In genomic region chr16:9557713-9558112, GRCh38 we compare ENCODE assay signal across 11 cellular contexts.
"Had no signal": no experiment of that assay in that cellular context is flagged by ENCODE, and none has a peak within 500 bp of the region (broad histone marks: within the 10 kb centered on the region; RNA-seq: fewer than 3 reads in every experiment).

No MANE protein-coding gene starts in this region.

- H3K4me2 ChIP-seq: GM23338, KMS-11 had no signal

- FAIRE-seq: H1, H54 had no signal

- H3K4me3 ChIP-seq: GM23338 had no signal

- H3K9ac ChIP-seq: KMS-11 had no signal

- ATAC-seq: GM23338 had no signal

- DNase-seq: H9, HCEC 1CT, HFFc6, IMR-90, Karpas-422, KBM-7 had no signal

- H2AFZ ChIP-seq: GM23338 had no signal

- H3K27ac ChIP-seq: HL-60, KMS-11 had no signal
